In the genomic region with DNA sequence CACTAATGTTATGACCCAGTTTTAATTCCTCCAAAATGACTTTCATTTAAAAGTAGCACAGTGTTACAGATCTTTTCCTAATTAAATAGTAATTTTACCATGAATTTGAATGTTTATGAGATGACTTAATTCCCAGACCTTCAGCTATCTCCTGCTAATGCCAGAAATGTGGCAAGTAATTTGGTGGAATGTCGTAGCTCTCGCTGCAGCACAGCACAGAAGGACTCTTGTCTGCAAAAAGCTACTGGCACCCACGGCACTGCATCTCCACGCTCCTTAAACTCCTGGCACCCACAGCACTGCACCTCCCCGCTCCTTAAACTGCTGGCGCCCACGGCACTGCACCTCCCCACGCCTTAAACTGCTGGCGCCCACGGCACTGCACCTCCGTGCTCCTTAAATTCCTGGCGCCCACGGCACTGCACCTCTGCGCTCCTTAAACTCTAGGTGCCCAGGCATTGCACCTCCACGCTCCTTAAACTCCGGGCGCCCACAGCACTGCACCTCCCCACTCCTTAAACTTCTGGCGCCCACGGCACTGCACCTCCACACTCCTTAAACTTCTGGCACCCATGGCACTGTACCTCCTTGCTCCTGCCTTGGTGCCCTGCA, we compare ENCODE assay signal across 22 cellular contexts.
DNase-seq lines count a peak whose midpoint lies in the region; ATAC-seq, FAIRE-seq and TF ChIP-seq lines count a peak whose summit lies in the region.
"Had no signal": no experiment of that assay in that cellular context is flagged by ENCODE, and none has a peak within 500 bp of the region (broad histone marks: within the 10 kb centered on the region; RNA-seq: fewer than 3 reads in every experiment).

No MANE protein-coding gene starts in this region.

- no peak for TF ChIP-seq POLR2A in K562 (conservative IDR thresholded peaks at IDR 0.05)

- no peak overlapping the region for H4K8ac ChIP-seq in trophoblast cell (ENCODE audit: low read depth, low read length)

- H3K79me1 ChIP-seq in trophoblast cell (ENCODE audit: low read length) = peaks cover 3% of the 10 kb centered on the region

- H2AK5ac ChIP-seq in trophoblast cell (ENCODE audit: low read length) = no peak overlapping the region

- H3K9me1 ChIP-seq in K562 (ENCODE audit: control insufficient read depth, insufficient read depth, low read length) = no peaks in the 10 kb centered on the region

- H3K36me3 ChIP-seq in HEK293 (ENCODE audit: control insufficient read depth in 2 of 2, insufficient read depth in 1 of 2, low read length in 2 of 2) = peaks cover 5 to 66% of the 10 kb centered on the region in 2 experiments; a peak in 1 of 3 replicates
- peaks cover 75% of the 10 kb centered on the region for H3K36me3 ChIP-seq in K562 (ENCODE audit: control insufficient read depth, insufficient read depth, low read length)
- H3K36me3 ChIP-seq in trophoblast cell (ENCODE audit: control insufficient read depth in 1 of 2, insufficient read depth in 2 of 2, low read length in 2 of 2) = peaks cover 2 to 4% of the 10 kb centered on the region in 2 experiments

- no peak overlapping the region for H3K4me2 ChIP-seq in K562 (ENCODE audit: insufficient read depth, low read length)
- H3K4me2 ChIP-seq in trophoblast cell (ENCODE audit: low read length) = no peak overlapping the region
- H3K4me2 ChIP-seq: BLaER1 treated with 17β-estradiol and CSF1 and Interleukin-3, amounts not matched to agents 10 nM and 100 nM; KMS-11 had no signal

- H2BK12ac ChIP-seq in trophoblast cell (ENCODE audit: low read length) = no peak overlapping the region

- H3K27me3 ChIP-seq in K562 (ENCODE audit: control insufficient read depth in 2 of 2, insufficient read depth in 2 of 2, low read length in 2 of 2) (no peaks in the 10 kb centered on the region), trophoblast cell (ENCODE audit: insufficient read depth, low read length) (no peaks in the 10 kb centered on the region)
- H3K27me3 ChIP-seq: BLaER1 treated with 17β-estradiol and CSF1 and Interleukin-3, amounts not matched to agents 10 nM and 100 nM; SJCRH30 had no signal

- H3K23ac ChIP-seq in trophoblast cell (ENCODE audit: low read length) = no peak overlapping the region

- H3K27ac ChIP-seq in HEK293 (ENCODE audit: extremely low read depth, low read depth, low read length) (no peak overlapping the region), K562 (ENCODE audit: extremely low read depth, low read depth, low read length) (no peak overlapping the region), trophoblast cell (ENCODE audit: low read depth, low read length) (no peak overlapping the region)
- H3K27ac ChIP-seq: BLaER1 treated with 17β-estradiol and CSF1 and Interleukin-3, amounts not matched to agents 10 nM and 100 nM; HL-60; KMS-11; SJCRH30 had no signal

- no peak for FAIRE-seq in K562 (lab: Jason Lieb, UNC)
- FAIRE-seq: GM12891, HepG2, RCC 7860 had no signal

- H2BK5ac ChIP-seq in trophoblast cell (ENCODE audit: low read depth, low read length, poor library complexity) = no peak overlapping the region

- TF ChIP-seq CTCF in HEK293 (tag by site-specific recombination; IDR thresholded peaks at IDR 0.05) (no peak), K562 (IDR thresholded peaks at IDR 0.05 in 2 of 3, conservative IDR thresholded peaks at IDR 0.05 in 1 of 3; ENCODE audit: insufficient read depth in 2 of 3, low read depth in 1 of 3, low read length in 3 of 3) (no peak)

- H3K4me3 ChIP-seq in HEK293 (ENCODE audit: low read depth, low read length) = no peak overlapping the region
- H3K4me3 ChIP-seq in K562 = no peak overlapping the region
- no peak overlapping the region for H3K4me3 ChIP-seq in trophoblast cell (ENCODE audit: low read depth, low read length)
- H3K4me3 ChIP-seq: BLaER1 treated with 17β-estradiol and CSF1 and Interleukin-3, amounts not matched to agents 10 nM and 100 nM; SJCRH30 had no signal

- intact Hi-C loops in K562 (cut with micrococcal nuclease) = no loop called here

- H3K9ac ChIP-seq in K562 (ENCODE audit: insufficient read depth in 1 of 2, low read depth in 2 of 2, low read length in 2 of 2) (no peak overlapping the region), trophoblast cell (ENCODE audit: low read length) (no peak overlapping the region)
- H3K9ac ChIP-seq: BLaER1 treated with 17β-estradiol and CSF1 and Interleukin-3, amounts not matched to agents 10 nM and 100 nM; KMS-11 had no signal

- H2BK120ac ChIP-seq in trophoblast cell (ENCODE audit: insufficient read depth, low read length, poor library complexity) = no peak overlapping the region

- TF ChIP-seq RAD21 in K562 (CRISPR knock-in tag; conservative IDR thresholded peaks at IDR 0.05 in 1 of 2, IDR thresholded peaks at IDR 0.05 in 1 of 2) = no peak

- H4K20me1 ChIP-seq in K562 (replicated peaks; ENCODE audit: control insufficient read depth, insufficient read depth, low read length) = no peaks in the 10 kb centered on the region

- no peak overlapping the region for H3K4ac ChIP-seq in trophoblast cell (ENCODE audit: low read depth, low read length)

- no peaks in the 10 kb centered on the region for H3K9me3 ChIP-seq in HEK293 (ENCODE audit: control insufficient read depth, insufficient read depth, low read depth, low read length)
- no peaks in the 10 kb centered on the region for H3K9me3 ChIP-seq in K562 (replicated peaks; ENCODE audit: control insufficient read depth, insufficient read depth, low read depth, low read length)
- peaks cover 2% of the 10 kb centered on the region for H3K9me3 ChIP-seq in trophoblast cell (ENCODE audit: insufficient read depth, low read depth, low read length)
- H3K9me3 ChIP-seq: BLaER1 treated with 17β-estradiol and CSF1 and Interleukin-3, amounts not matched to agents 10 nM and 100 nM; Caco-2; SJCRH30 had no signal

- TF ChIP-seq EP300 in K562 (IDR thresholded peaks at IDR 0.05; ENCODE audit: low read length) = no peak

- BruUV-seq in K562 (replicated peaks; lab: Mats Ljungman, UMichigan) = no TSS peak

- POLR2A ChIA-PET in HEK293 (lab: Yijun Ruan, JAX) = interaction anchor here (0.8 kb wide), 1 partner anchor 140 kb away, joined by 7 read pairs; no protein-coding TSS in a partner anchor
- POLR2A ChIA-PET in K562 (lab: Yijun Ruan, JAX) = interaction anchor here (0.8 kb wide), 1 partner anchor 13 kb away, joined by 3 read pairs; no protein-coding TSS in a partner anchor

- WGBS in K562 (ENCODE audit: insufficient coverage, low coverage, missing lambda C conversion rate) = 94% methylated on average over 19 of the region's 19 CpGs
- no CpG with 5 or more reads among the region's 19 CpGs for WGBS in trophoblast cell (ENCODE audit: extremely low coverage, insufficient coverage, insufficient read length)

- H2AFZ ChIP-seq in K562 (ENCODE audit: low read depth, low read length) (no peak overlapping the region), trophoblast cell (ENCODE audit: insufficient read depth, low read length, poor library complexity) (no peak overlapping the region)

- CTCF ChIA-PET in HEK293 (lab: Yijun Ruan, JAX) = interaction anchor here (1.2 kb wide), 1 partner anchor 16 kb away, joined by 3 read pairs; no protein-coding TSS in a partner anchor
- CTCF ChIA-PET in K562 (lab: Yijun Ruan, JAX; ENCODE audit: low intra/inter-chr PET ratio) = no interaction called here

- in situ Hi-C loops in K562 (cut with MboI) = no loop called here

- no peak overlapping the region for H3K14ac ChIP-seq in trophoblast cell (ENCODE audit: low read length)

- ATAC-seq in K562 (no peak), HG03457 (IDR thresholded peaks at IDR 0.05; ENCODE audit: unreplicated experiment) (no peak)
- ATAC-seq: HepG2 had no signal

- H3K4me1 ChIP-seq in HEK293 (ENCODE audit: control insufficient read depth, insufficient read depth, low read length) = no peaks in the 10 kb centered on the region
- peaks cover 0 to 3% of the 10 kb centered on the region in 2 experiments; a peak in 1 of 5 replicates for H3K4me1 ChIP-seq in K562 (replicated peaks in 1 of 2; ENCODE audit: control insufficient read depth in 2 of 2, insufficient read depth in 2 of 2, low read length in 2 of 2)
- H3K4me1 ChIP-seq in trophoblast cell (ENCODE audit: control insufficient read depth in 1 of 2, insufficient read depth in 2 of 2, low read length in 2 of 2) = peaks cover 10 to 12% of the 10 kb centered on the region in 2 experiments
- H3K4me1 ChIP-seq: Caco-2, SJCRH30 had no signal

- DNase-seq in EH (ENCODE audit: low read depth) = peak; percentile 41
- no peak for DNase-seq in K562 (ENCODE audit: extremely low read depth in 1 of 4, low spot score in 3 of 4)
- peak; percentile 35 to 69 for DNase-seq in trophoblast cell
- DNase-seq in OCI-M1 (lab: John Stamatoyannopoulos, UW) = no peak
- DNase-seq in NCI-H1436 treated with DMSO at 0.1 percent for 48 hours (lab: John Stamatoyannopoulos, UW) = no peak
- DNase-seq: Caco-2; CD4-positive, alpha-beta memory T cell; DMS 273 treated with DMSO at 0.1 percent for 48 hours; DMS79 treated with DMSO at 0.1 percent for 48 hours; NCI-H1092 treated with DMSO at 0.1 percent for 48 hours; NCI-H2081; NCI-H2171; NCI-H524 treated with DMSO at 0.1 percent for 48 hours; SJCRH30 had no signal

- H3K79me2 ChIP-seq in K562 (ENCODE audit: control insufficient read depth, insufficient read depth, low read length) (no peaks in the 10 kb centered on the region), trophoblast cell (ENCODE audit: control insufficient read depth, insufficient read depth, low read length, poor library complexity) (no peaks in the 10 kb centered on the region)

- H4K12ac ChIP-seq in trophoblast cell (ENCODE audit: low read depth, low read length) = no peak overlapping the region

- no peak overlapping the region for H4K91ac ChIP-seq in trophoblast cell (ENCODE audit: low read depth, low read length)

- no peak overlapping the region for H3K18ac ChIP-seq in trophoblast cell (ENCODE audit: low read length)

TF ChIP-seq in HEK293, 187 proteins besides CTCF, POLR2A, EP300 and RAD21 (continues in another document):
- peak; percentile 75 for TF ChIP-seq EGR2 (tag by site-specific recombination; IDR thresholded peaks at IDR 0.05; ENCODE audit: low read depth)

TF ChIP-seq in K562, 482 proteins besides CTCF, POLR2A, EP300 and RAD21:
- TF ChIP-seq RBM25 (IDR thresholded peaks at IDR 0.05; ENCODE audit: low read depth, low read length, severe bottlenecking) (no peak), POLR2G (IDR thresholded peaks at IDR 0.05; ENCODE audit: low read depth, low read length) (0 out of 2 replicates have a peak, but pooled peaks have one; percentile 32), SMC3 (conservative IDR thresholded peaks at IDR 0.05; ENCODE audit: insufficient read depth, low read depth, low read length) (no peak)

Comparison
In these comparisons a context has a peak if more than half of its experiments do, and no peak if none do; other contexts are left out.
1. DNase-seq: peak in EH (single experiment) and trophoblast cell (2 of 2); none in K562 (0 of 4), OCI-M1 (single experiment) and NCI-H1436 treated with DMSO at 0.1 percent for 48 hours (single experiment).